16 cellular contexts compared by ENCODE assay signal in the genomic region with DNA sequence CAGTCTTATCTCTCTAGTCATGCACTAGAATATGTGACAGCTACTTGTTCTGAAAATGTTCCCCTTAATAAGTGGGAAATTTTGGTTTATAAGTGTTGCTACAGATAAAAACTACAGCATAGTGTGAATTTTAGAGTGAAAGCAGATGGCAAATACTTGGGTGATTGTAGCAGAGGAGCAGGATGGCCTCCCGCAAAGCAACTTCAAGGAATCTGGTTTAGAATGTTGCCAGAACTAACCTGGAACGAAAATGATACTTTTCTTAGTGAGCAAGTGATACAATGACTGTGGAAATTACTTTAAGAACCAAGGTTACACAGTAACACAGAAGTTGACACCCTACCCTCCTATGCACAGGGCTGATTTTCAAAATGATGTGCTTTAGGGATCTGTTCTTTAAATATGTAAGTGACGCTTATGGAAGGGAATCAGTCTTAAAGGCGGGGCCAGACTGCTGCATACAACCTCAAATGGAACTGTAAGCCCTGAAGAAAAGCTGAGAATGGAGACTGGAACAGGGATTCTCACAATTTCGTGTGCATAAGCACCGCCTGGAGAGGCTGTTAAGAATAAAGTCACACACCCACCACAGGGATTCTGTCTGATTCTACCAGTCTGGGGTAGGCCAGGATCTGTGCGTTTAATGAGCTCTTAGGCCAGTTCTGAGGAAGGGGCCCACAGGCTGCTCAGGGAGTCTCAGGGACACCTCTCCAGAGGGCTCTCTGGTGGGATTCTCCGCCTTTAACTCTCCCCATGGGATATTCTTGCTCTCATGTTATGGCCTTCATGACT.
A peak's percentile ranks its signal among the peaks of the same experiment; 100 is the strongest.
DNase-seq lines count a peak whose midpoint lies in the region; ATAC-seq and TF ChIP-seq lines count a peak whose summit lies in the region.
"Had no signal": no experiment of that assay in that cellular context is flagged by ENCODE, and none has a peak within 500 bp of the region (broad histone marks: within the 10 kb centered on the region; RNA-seq: fewer than 3 reads in every experiment).

No MANE protein-coding gene starts in this region.

- H3K36me3 Mint-ChIP-seq in T-helper 2 cell treated with Interferon-gamma antibody and Interleukin-4, amounts not matched to agents 5 μg/mL and 100 μg/mL, for 36 hours (ENCODE audit: low read depth), result peaks cover 41% of the 10 kb centered on the region
- H3K36me3 Mint-ChIP-seq in activated T-helper 17 cell treated with anti-CD3 and anti-CD28 coated beads, Interleukin-2, amount 50 U/mL, for 72 hours (ENCODE audit: low read depth), result peaks cover 90% of the 10 kb centered on the region
- peaks cover 86% of the 10 kb centered on the region for H3K36me3 Mint-ChIP-seq in stimulated activated effector memory CD8-positive, alpha-beta T cell treated with anti-CD3 and anti-CD28 coated beads, Interleukin-12 subunit alpha, Interleukin-12 subunit beta, amount 100 ng/mL, for 72 hours

- H3K36me3 ChIP-seq in colonic mucosa, result no peaks in the 10 kb centered on the region

- intact Hi-C loops in colonic mucosa (cut with DNase I), result no loop called here

- H3K4me3 ChIP-seq in colonic mucosa, result no peak overlapping the region

- ATAC-seq in activated T-helper 17 cell treated with anti-CD3 and anti-CD28 coated beads, Interleukin-2, amount 50 U/mL, for 72 hours (replicated peaks), result no peak
- no peak for ATAC-seq in stimulated activated effector memory CD8-positive, alpha-beta T cell treated with anti-CD3 and anti-CD28 coated beads, Interleukin-12 subunit alpha, Interleukin-12 subunit beta, amount 100 ng/mL, for 72 hours
- ATAC-seq: left colon had no signal

- no peaks in the 10 kb centered on the region for H3K27me3 Mint-ChIP-seq in T-helper 2 cell treated with Interferon-gamma antibody and Interleukin-4, amounts not matched to agents 5 μg/mL and 100 μg/mL, for 36 hours (ENCODE audit: low read depth)
- H3K27me3 Mint-ChIP-seq in activated T-helper 17 cell treated with anti-CD3 and anti-CD28 coated beads, Interleukin-2, amount 50 U/mL, for 72 hours, result no peaks in the 10 kb centered on the region

- TF ChIP-seq CTCF in colonic mucosa (IDR thresholded peaks at IDR 0.05), result no peak

- no peaks in the 10 kb centered on the region for H3K4me1 ChIP-seq in colonic mucosa

- no peak overlapping the region for H3K27ac ChIP-seq in colonic mucosa

- no peaks in the 10 kb centered on the region for H3K9me3 Mint-ChIP-seq in T-helper 2 cell treated with Interferon-gamma antibody and Interleukin-4, amounts not matched to agents 5 μg/mL and 100 μg/mL, for 36 hours
- no peaks in the 10 kb centered on the region for H3K9me3 Mint-ChIP-seq in activated T-helper 17 cell treated with anti-CD3 and anti-CD28 coated beads, Interleukin-2, amount 50 U/mL, for 72 hours
- no peaks in the 10 kb centered on the region for H3K9me3 Mint-ChIP-seq in stimulated activated effector memory CD8-positive, alpha-beta T cell treated with anti-CD3 and anti-CD28 coated beads, Interleukin-12 subunit alpha, Interleukin-12 subunit beta, amount 100 ng/mL, for 72 hours

- no peaks in the 10 kb centered on the region for H3K27me3 ChIP-seq in colonic mucosa

- DNase-seq in T-helper 2 cell treated with Interferon-gamma antibody and Interleukin-4, amounts not matched to agents 5 μg/mL and 100 μg/mL, for 36 hours (ENCODE audit: low spot score), result no peak
- DNase-seq in T-helper 2 cell, result no peak
- peak; percentile 13 for DNase-seq in fibroblast of peridontal ligament (ENCODE audit: extremely low read depth)
- DNase-seq in stimulated activated effector memory CD8-positive, alpha-beta T cell treated with anti-CD3 and anti-CD28 coated beads, Interleukin-12 subunit alpha, Interleukin-12 subunit beta, amount 100 ng/mL, for 72 hours (ENCODE audit: low spot score in 2 of 2), result no peak
- no peak for DNase-seq in NCI-H1694 (lab: John Stamatoyannopoulos, UW)
- DNase-seq in colonic mucosa, result no peak
- no peak for DNase-seq in stimulated activated naive CD4-positive, alpha-beta T cell (lab: John Stamatoyannopoulos, UW)
- DNase-seq: activated effector memory CD4-positive, alpha-beta T cell treated with anti-CD3 and anti-CD28 coated beads, Interleukin-2, amount 50 U/mL, for 16 hours; hippocampal formation; left colon; NCI-H2081 treated with DMSO at 0.1 percent for 48 hours; NCI-H82; retina; RPMI8226; T-helper 1 cell had no signal

- H3K4me3 Mint-ChIP-seq in T-helper 2 cell treated with Interferon-gamma antibody and Interleukin-4, amounts not matched to agents 5 μg/mL and 100 μg/mL, for 36 hours, result no peak overlapping the region
- peak overlapping the region; percentile 74 for H3K4me3 Mint-ChIP-seq in activated T-helper 17 cell treated with anti-CD3 and anti-CD28 coated beads, Interleukin-2, amount 50 U/mL, for 72 hours
- peak overlapping the region; percentile 61 for H3K4me3 Mint-ChIP-seq in stimulated activated effector memory CD8-positive, alpha-beta T cell treated with anti-CD3 and anti-CD28 coated beads, Interleukin-12 subunit alpha, Interleukin-12 subunit beta, amount 100 ng/mL, for 72 hours

- peaks cover 68% of the 10 kb centered on the region for H3K4me1 Mint-ChIP-seq in T-helper 2 cell treated with Interferon-gamma antibody and Interleukin-4, amounts not matched to agents 5 μg/mL and 100 μg/mL, for 36 hours (ENCODE audit: low read depth)
- peaks cover 65% of the 10 kb centered on the region for H3K4me1 Mint-ChIP-seq in activated T-helper 17 cell treated with anti-CD3 and anti-CD28 coated beads, Interleukin-2, amount 50 U/mL, for 72 hours
- H3K4me1 Mint-ChIP-seq in stimulated activated effector memory CD8-positive, alpha-beta T cell treated with anti-CD3 and anti-CD28 coated beads, Interleukin-12 subunit alpha, Interleukin-12 subunit beta, amount 100 ng/mL, for 72 hours, result peaks cover 87% of the 10 kb centered on the region

- no peak overlapping the region for H3K9ac ChIP-seq in colonic mucosa (ENCODE audit: low read depth in 2 of 2, low read length in 2 of 2)

- no peaks in the 10 kb centered on the region for H3K9me3 ChIP-seq in colonic mucosa

- H3K27ac Mint-ChIP-seq in T-helper 2 cell treated with Interferon-gamma antibody and Interleukin-4, amounts not matched to agents 5 μg/mL and 100 μg/mL, for 36 hours, result peak overlapping the region; percentile 9
- H3K27ac Mint-ChIP-seq in activated T-helper 17 cell treated with anti-CD3 and anti-CD28 coated beads, Interleukin-2, amount 50 U/mL, for 72 hours, result peak overlapping the region; percentile 87
- peak overlapping the region; percentile 88 for H3K27ac Mint-ChIP-seq in stimulated activated effector memory CD8-positive, alpha-beta T cell treated with anti-CD3 and anti-CD28 coated beads, Interleukin-12 subunit alpha, Interleukin-12 subunit beta, amount 100 ng/mL, for 72 hours

Comparison
In these comparisons a context has a peak if more than half of its experiments do, and no peak if none do; other contexts are left out.
1. H3K27ac Mint-ChIP-seq: peak in every context shown above with its lines; median percentile 88 in stimulated activated effector memory CD8-positive, alpha-beta T cell treated with anti-CD3 and anti-CD28 coated beads, Interleukin-12 subunit alpha, Interleukin-12 subunit beta, amount 100 ng/mL, for 72 hours; 87 in activated T-helper 17 cell treated with anti-CD3 and anti-CD28 coated beads, Interleukin-2, amount 50 U/mL, for 72 hours; 9 in T-helper 2 cell treated with Interferon-gamma antibody and Interleukin-4, amounts not matched to agents 5 μg/mL and 100 μg/mL, for 36 hours.